Comparison of ENCODE assay signal across 13 cellular contexts in the genomic region with DNA sequence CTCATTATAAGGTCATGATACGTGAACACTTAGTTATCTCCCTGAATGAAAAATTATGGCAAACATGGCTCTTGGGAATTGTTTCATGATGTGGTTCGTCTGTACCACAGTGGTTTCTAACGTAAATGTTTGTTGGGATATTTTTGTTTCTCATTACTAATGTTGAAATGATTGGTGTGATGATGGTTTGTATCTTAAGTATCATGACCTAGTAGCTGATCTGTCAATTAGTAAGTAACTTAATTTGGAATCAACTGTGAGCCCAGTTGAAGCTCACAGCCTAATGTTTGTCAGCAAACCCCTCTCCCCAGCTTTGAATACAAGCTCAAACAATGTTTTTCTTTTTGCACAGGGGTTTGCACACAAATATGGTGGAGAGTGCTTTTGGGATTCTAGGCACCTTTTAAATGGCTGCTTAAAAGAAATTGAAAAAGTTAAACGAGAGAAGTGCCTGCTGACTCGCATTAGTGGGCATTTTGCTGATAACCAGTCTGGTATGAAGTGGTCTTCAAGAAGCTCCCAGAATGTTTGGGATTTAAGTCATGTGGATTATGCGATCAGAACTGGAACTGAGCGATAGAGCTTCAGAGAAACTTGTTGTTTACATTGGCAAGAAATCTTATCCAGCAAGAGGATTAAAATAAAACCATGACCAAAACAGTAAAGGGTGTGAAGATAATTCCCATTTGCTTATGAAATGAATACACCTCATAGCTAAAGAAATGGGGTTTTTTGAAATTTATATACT.
A peak's percentile ranks its signal among the peaks of the same experiment; 100 is the strongest.
DNase-seq lines count a peak whose midpoint lies in the region; ATAC-seq and TF ChIP-seq lines count a peak whose summit lies in the region.
"Had no signal": no experiment of that assay in that cellular context is flagged by ENCODE, and none has a peak within 500 bp of the region (broad histone marks: within the 10 kb centered on the region; RNA-seq: fewer than 3 reads in every experiment).

No MANE protein-coding gene starts in this region.

- H3K27me3 ChIP-seq in HCT116 (ENCODE audit: insufficient read depth, low read length) (no peaks in the 10 kb centered on the region), skeletal muscle satellite cell (ENCODE audit: control insufficient read depth, insufficient read depth, low read length) (no peaks in the 10 kb centered on the region)
- H3K27me3 ChIP-seq: gastrocnemius medialis, vagina had no signal

- RAD21 ChIA-PET in HCT116 (lab: Charles Lee; ENCODE audit: low non-redundant PET in 1 of 2, low total read pairs in 2 of 2, uncharacterized antibody in 2 of 2, unreplicated experiment in 2 of 2) = no interaction called here

- no peak for DNase-seq in HCT116 (ENCODE audit: low read depth, low spot score)
- peak; percentile 64 for DNase-seq in amniotic epithelial cell (ENCODE audit: low read depth)
- DNase-seq in fibroblast of villous mesenchyme (ENCODE audit: low read depth) = peak; percentile 91
- DNase-seq in activated T-cell treated with anti-CD3 and anti-CD28 coated beads, Interleukin-2, amount 50 U/mL, for 48 hours = no peak
- no peak for DNase-seq in caudate nucleus (lab: John Stamatoyannopoulos, UW)
- no peak for DNase-seq in cardiac septum (ENCODE audit: low spot score)
- DNase-seq: activated CD8-positive, alpha-beta memory T cell treated with anti-CD3 and anti-CD28 coated beads, Interleukin-2, amount 10 ng/mL, durations not matched to agents 7 days and 5 days; amygdala; gastrocnemius medialis; retina had no signal

- H3K9me2 ChIP-seq in HCT116 (ENCODE audit: insufficient read depth) = no peaks in the 10 kb centered on the region; the same call in 1 of the 2 replicates

- ATAC-seq in HCT116 = peak; percentile 8; the same call in 1 of the 2 replicates
- no peak for ATAC-seq in GM21528 (IDR thresholded peaks at IDR 0.05; ENCODE audit: low FRiP score, unreplicated experiment)
- ATAC-seq: activated CD8-positive, alpha-beta memory T cell treated with anti-CD3 and anti-CD28 coated beads, Interleukin-2, amount 10 ng/mL, durations not matched to agents 7 days and 5 days had no signal

- H3K4me1 ChIP-seq in HCT116 (ENCODE audit: control insufficient read depth in 1 of 2, insufficient read depth in 2 of 2, low read length in 2 of 2) = peaks cover 27 to 35% of the 10 kb centered on the region in 2 experiments
- H3K4me1 ChIP-seq in skeletal muscle satellite cell (ENCODE audit: control insufficient read depth, insufficient read depth, low read length) = peaks cover 59% of the 10 kb centered on the region

- H3K27ac ChIP-seq in HCT116 (ENCODE audit: low read depth, low read length) = peak overlapping the region; percentile 82
- no peak overlapping the region for H3K27ac ChIP-seq in caudate nucleus (ENCODE audit: low read depth, low read length)
- H3K27ac ChIP-seq: vagina had no signal

- H4K20me1 ChIP-seq in HCT116 (ENCODE audit: insufficient read depth) = no peaks in the 10 kb centered on the region

- intact Hi-C loops in HCT116 (cut with micrococcal nuclease) (no loop called here), cardiac septum (cut with DNase I) (no loop called here)

- H3K9me3 ChIP-seq in HCT116 (ENCODE audit: control insufficient read depth in 1 of 2, insufficient read depth in 1 of 2, low read depth in 1 of 2, low read length in 2 of 2) (no peaks in the 10 kb centered on the region), skeletal muscle satellite cell (replicated peaks; ENCODE audit: low read length) (no peaks in the 10 kb centered on the region)
- H3K9me3 ChIP-seq: gastrocnemius medialis, vagina had no signal

- CTCF ChIA-PET in HCT116 (lab: Charles Lee) = interaction anchor here (0.9 to 3.3 kb wide), 5 partner anchors 8 to 96 kb away, joined by 3 to 34 read pairs (median 5); no protein-coding TSS in a partner anchor

- peak overlapping the region; percentile 1 for H2AFZ ChIP-seq in HCT116 (ENCODE audit: low read depth, low read length, poor library complexity, severe bottlenecking)

- no peak for TF ChIP-seq POLR2A in HCT116 (IDR thresholded peaks at IDR 0.05; ENCODE audit: borderline replicate concordance, extremely low read depth, insufficient read depth, insufficient read length)

- no peak for TF ChIP-seq CTCF in HCT116 (IDR thresholded peaks at IDR 0.05 in 2 of 3, conservative IDR thresholded peaks at IDR 0.05 in 1 of 3; ENCODE audit: borderline replicate concordance in 1 of 3, insufficient read depth in 1 of 3, low read depth in 2 of 3, low read length in 2 of 3)
- no peak for TF ChIP-seq CTCF in fibroblast of villous mesenchyme (IDR thresholded peaks at IDR 0.05; ENCODE audit: insufficient read depth, low read depth, low read length)

- H3K4me3 ChIP-seq in HCT116 (replicated peaks in 1 of 2; ENCODE audit: low read depth in 1 of 2, low read length in 2 of 2) = peak overlapping the region in 1 of 2 experiments; percentile 52; a peak in 2 of 4 replicates
- H3K4me3 ChIP-seq in fibroblast of villous mesenchyme (ENCODE audit: low read depth, low read length) = no peak overlapping the region
- H3K4me3 ChIP-seq in skeletal muscle satellite cell (ENCODE audit: low read length) = no peak overlapping the region
- H3K4me3 ChIP-seq: gastrocnemius medialis, vagina had no signal

- TF ChIP-seq RAD21 in HCT116 (IDR thresholded peaks at IDR 0.05; ENCODE audit: low read depth) = no peak

- POLR2A ChIA-PET in HCT116 (lab: Charles Lee) = interaction anchor here (0.7 to 1.3 kb wide), 3 partner anchors 9 to 22 kb away, joined by 4 read pairs; no protein-coding TSS in a partner anchor

- H3K4me2 ChIP-seq in HCT116 (ENCODE audit: low read length) (peak overlapping the region; percentile 89), skeletal muscle satellite cell (ENCODE audit: low read length) (peak overlapping the region; percentile 58)

- H3K36me3 ChIP-seq in HCT116 (ENCODE audit: control insufficient read depth in 1 of 2, insufficient read depth in 2 of 2, low read length in 2 of 2) = no peaks in the 10 kb centered on the region
- peaks cover 18% of the 10 kb centered on the region for H3K36me3 ChIP-seq in skeletal muscle satellite cell (ENCODE audit: insufficient read depth, low read length)
- H3K36me3 ChIP-seq: gastrocnemius medialis, vagina had no signal

- H3K9ac ChIP-seq in HCT116 (ENCODE audit: low read length) (peak overlapping the region; percentile 71), skeletal muscle satellite cell (ENCODE audit: low read depth, low read length) (peak overlapping the region; percentile 48)

- no peaks in the 10 kb centered on the region for H3K79me2 ChIP-seq in HCT116 (ENCODE audit: insufficient read depth, low read length)

- TSS peak; percentile 98 for BruUV-seq in HCT116 (replicated peaks; lab: Mats Ljungman, UMichigan)

TF ChIP-seq in HCT116, 20 proteins besides CTCF, POLR2A, EP300 and RAD21:
- no peak; the same call in 1 of the 2 replicates for TF ChIP-seq SP1 (IDR thresholded peaks at IDR 0.05; ENCODE audit: low read depth)

Comparison
In these comparisons a context has a peak if more than half of its experiments do, and no peak if none do; other contexts are left out.
1. DNase-seq: peak in amniotic epithelial cell (single experiment) and fibroblast of villous mesenchyme (single experiment); none in HCT116 (single experiment), activated T-cell treated with anti-CD3 and anti-CD28 coated beads, Interleukin-2, amount 50 U/mL, for 48 hours (0 of 2), caudate nucleus (0 of 61) and cardiac septum (single experiment).